ENCODE assay signal across 8 cellular contexts in the genomic region with DNA sequence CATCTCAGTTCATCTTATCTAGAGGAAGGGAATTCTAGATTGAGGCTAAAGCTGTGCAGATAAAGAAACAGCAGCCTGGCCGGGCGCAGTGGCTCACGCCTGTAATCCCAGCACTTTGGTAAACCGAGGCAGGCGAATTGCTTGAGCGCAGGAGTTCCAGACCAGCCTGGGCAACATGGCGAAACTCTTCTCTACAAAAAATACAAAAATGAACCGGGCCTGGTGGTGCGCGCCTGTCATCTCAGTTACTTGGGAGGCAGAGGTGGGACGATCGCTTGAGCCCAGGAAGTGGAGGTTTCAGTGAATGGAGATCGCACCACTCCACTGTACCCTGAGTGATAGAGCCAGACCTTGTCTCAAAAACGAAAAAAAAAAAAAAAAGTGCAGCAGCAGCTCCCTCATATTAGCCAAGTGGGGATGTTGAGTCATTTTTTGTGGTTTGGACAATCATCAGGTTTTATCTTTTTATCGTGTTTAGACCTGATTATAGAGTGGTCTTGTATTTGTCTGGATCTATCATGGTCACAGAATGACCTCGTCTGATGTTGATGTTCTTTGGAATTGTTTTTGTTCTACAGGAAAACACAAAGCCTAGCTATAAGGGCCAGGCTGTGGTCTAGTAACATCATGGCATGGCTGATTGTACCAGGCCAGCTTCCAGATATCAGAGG. TPM values are rescaled to one million over a fixed set of nuclear protein-coding genes. Genes with fewer than 3 reads are reported as not detected.
DNase-seq lines count a peak whose midpoint lies in the region; ATAC-seq lines count a peak whose summit lies in the region.

No MANE protein-coding gene starts in this region.

- ATAC-seq in memory B cell (ENCODE audit: low read depth), result no peak
- no peak for ATAC-seq in HG02870 (IDR thresholded peaks at IDR 0.05; ENCODE audit: unreplicated experiment)

- DNase-seq in A172 (ENCODE audit: low spot score), result peak; percentile 10
- DNase-seq in HCEC 1CT, result peak; percentile 39
- peak; percentile 69 for DNase-seq in astrocyte of the hippocampus (ENCODE audit: low read depth, low spot score)
- no peak for DNase-seq in memory B cell (ENCODE audit: low spot score in 2 of 2)
- DNase-seq in NCI-H2081 (lab: John Stamatoyannopoulos, UW), result no peak
- no peak for DNase-seq in SHP77 (lab: John Stamatoyannopoulos, UW)
- no peak for DNase-seq in pons (ENCODE audit: low spot score)

- H3K4me1 Mint-ChIP-seq in memory B cell, result peaks cover 25% of the 10 kb centered on the region

- peak overlapping the region; percentile 92 for H3K4me3 Mint-ChIP-seq in memory B cell

- peak overlapping the region; percentile 98 for H3K27ac Mint-ChIP-seq in memory B cell

- H3K27me3 Mint-ChIP-seq in memory B cell, result no peaks in the 10 kb centered on the region

- no peaks in the 10 kb centered on the region for H3K36me3 Mint-ChIP-seq in memory B cell

- H3K9me3 Mint-ChIP-seq in memory B cell, result no peaks in the 10 kb centered on the region

RNA-seq across cellular contexts. Expression of a gene that starts 1.5 kb away (rescaled TPM):
- 90.2 and 106 TPM in 2 replicates for total RNA-seq in A172 (2014; rRNA removed; shearing (Covaris generic))

Comparison
In these comparisons a context has a peak if more than half of its experiments do, and no peak if none do; other contexts are left out.
1. DNase-seq: peak in A172 (single experiment), HCEC 1CT (single experiment) and astrocyte of the hippocampus (single experiment); none in memory B cell (0 of 2), NCI-H2081 (0 of 2), SHP77 (0 of 2) and pons (single experiment).